Comparison of ENCODE assay signal across 8 cellular contexts in the genomic region with DNA sequence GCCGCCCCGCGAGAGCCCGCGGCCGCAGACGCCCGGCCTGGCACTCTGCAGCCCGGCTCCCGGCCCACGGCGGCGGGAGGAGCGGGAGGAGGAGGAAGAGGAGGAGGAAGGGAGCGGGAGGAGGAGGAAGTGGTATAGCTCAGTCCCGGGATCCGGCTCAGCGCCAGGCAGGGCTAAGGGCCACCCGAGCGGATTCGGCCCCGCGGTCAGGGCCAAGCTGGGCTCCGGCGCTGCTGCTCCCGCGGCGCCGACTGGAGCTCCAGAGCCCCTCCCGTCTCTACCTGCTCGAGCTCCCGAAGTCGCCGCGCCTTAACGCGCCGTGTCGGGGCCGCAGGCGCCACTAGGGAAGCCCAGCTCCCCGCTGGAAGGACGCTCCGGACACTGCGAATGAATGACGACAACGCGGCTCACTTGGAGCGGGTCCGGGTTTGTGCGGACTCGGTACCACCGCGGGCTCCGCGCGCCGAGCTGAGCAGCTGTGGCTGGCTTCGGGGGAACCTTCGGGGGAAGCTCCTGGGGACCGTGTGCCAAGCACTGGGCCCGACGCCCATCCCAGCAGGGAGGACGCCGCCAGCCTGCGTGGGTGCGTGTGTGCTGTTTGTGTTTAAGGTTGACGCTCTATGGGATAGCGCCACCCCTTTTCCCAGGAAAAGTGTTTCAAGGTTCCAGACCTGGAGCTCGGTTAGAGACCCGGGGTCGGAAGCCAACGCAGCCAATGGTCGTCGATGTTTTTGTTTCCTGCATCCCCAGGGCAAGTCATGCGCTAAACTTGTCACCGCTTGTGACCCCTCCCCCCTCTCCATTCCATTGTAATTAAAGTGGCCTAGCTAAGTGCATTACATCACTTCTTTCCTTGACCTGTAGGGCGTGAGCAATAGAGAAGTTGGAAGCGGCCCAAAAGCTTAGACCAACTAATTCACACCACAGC. TPM values are rescaled to one million over a fixed set of nuclear protein-coding genes. Genes with fewer than 3 reads are reported as not detected.
DNase-seq lines count a peak whose midpoint lies in the region; ATAC-seq, FAIRE-seq and TF ChIP-seq lines count a peak whose summit lies in the region.

TSS of gene TBC1D9 (minus strand) at position 94 of the 928 bp plus-strand sequence. CDS start 340 bp downstream, outside the sequence.

- no peaks in the 10 kb centered on the region for H3K36me3 ChIP-seq in CD8-positive, alpha-beta T cell (ENCODE audit: insufficient read depth, low read length)
- no peaks in the 10 kb centered on the region for H3K36me3 ChIP-seq in muscle layer of duodenum (ENCODE audit: control insufficient read depth in 1 of 2, insufficient read depth in 2 of 2, low read length in 2 of 2)

- H3K4me1 ChIP-seq in CD8-positive, alpha-beta T cell (ENCODE audit: insufficient read depth, low read length): no peaks in the 10 kb centered on the region
- no peaks in the 10 kb centered on the region for H3K4me1 ChIP-seq in muscle layer of duodenum (ENCODE audit: control insufficient read depth in 1 of 2, insufficient read depth in 2 of 2, low read length in 2 of 2)

- TF ChIP-seq CTCF in CD8-positive, alpha-beta T cell (IDR thresholded peaks at IDR 0.05): no peak

- peak; percentile 34 for TF ChIP-seq POLR2A in GM19193 (IDR thresholded peaks at IDR 0.05; ENCODE audit: extremely low read depth, insufficient read depth, insufficient read length)

- H3K27me3 ChIP-seq in CD8-positive, alpha-beta T cell (ENCODE audit: insufficient read depth, low read length): peaks cover 13% of the 10 kb centered on the region
- H3K27me3 ChIP-seq in muscle layer of duodenum (ENCODE audit: low read depth, low read length): no peaks in the 10 kb centered on the region

- H3K27me3 Mint-ChIP-seq in CD8-positive, alpha-beta T cell (ENCODE audit: low read depth): peaks cover 57% of the 10 kb centered on the region
- peaks cover 51% of the 10 kb centered on the region for H3K27me3 Mint-ChIP-seq in activated T-cell treated with anti-CD3 and anti-CD28 coated beads, Interleukin-2, amount 50 U/mL, for 4 hours (ENCODE audit: low read depth)

- no peak for DNase-seq in CD8-positive, alpha-beta T cell
- DNase-seq in NCI-H2227 (lab: John Stamatoyannopoulos, UW; ENCODE audit: unreplicated experiment) (peak; percentile 73), fibroblast of the conjunctiva (ENCODE audit: low read depth) (peak; percentile 41), urothelium cell line (ENCODE audit: low spot score) (peak; percentile 68)
- no peak for DNase-seq in activated T-cell treated with anti-CD3 and anti-CD28 coated beads, Interleukin-2, amount 50 U/mL, for 4 hours

- intact Hi-C loops in CD8-positive, alpha-beta T cell (cut with DNase I, micrococcal nuclease): no loop called here

- CTCF ChIA-PET in CD8-positive, alpha-beta T cell (lab: Charles Lee): no interaction called here

- H3K27ac ChIP-seq in CD8-positive, alpha-beta T cell (ENCODE audit: low read depth, low read length): no peak within 1 kb of the TSS
- H3K27ac ChIP-seq in muscle layer of duodenum (ENCODE audit: low read length): peak within 1 kb of the TSS; percentile 83

- no peak within 1 kb of the TSS for H3K4me3 ChIP-seq in CD8-positive, alpha-beta T cell (ENCODE audit: low read depth, low read length)
- peak within 1 kb of the TSS; percentile 64 to 88 for H3K4me3 ChIP-seq in muscle layer of duodenum (ENCODE audit: low read depth in 1 of 2, low read length in 2 of 2)

- peaks cover 10% of the 10 kb centered on the region for H3K4me1 Mint-ChIP-seq in CD8-positive, alpha-beta T cell (ENCODE audit: low read depth)
- peaks cover 4% of the 10 kb centered on the region for H3K4me1 Mint-ChIP-seq in activated T-cell treated with anti-CD3 and anti-CD28 coated beads, Interleukin-2, amount 50 U/mL, for 4 hours (ENCODE audit: low read depth)

- FAIRE-seq in urothelium cell line (lab: Jason Lieb, UNC): peak; percentile 69

- no peak for ATAC-seq in CD8-positive, alpha-beta T cell
- peak; percentile 47 for ATAC-seq in HG03196 (IDR thresholded peaks at IDR 0.05; ENCODE audit: unreplicated experiment)
- ATAC-seq in activated T-cell treated with anti-CD3 and anti-CD28 coated beads, Interleukin-2, amount 50 U/mL, for 4 hours: peak; percentile 43 to 48

- H3K9me3 ChIP-seq in CD8-positive, alpha-beta T cell (ENCODE audit: low read length): no peaks in the 10 kb centered on the region
- no peaks in the 10 kb centered on the region for H3K9me3 ChIP-seq in muscle layer of duodenum (ENCODE audit: control insufficient read depth in 1 of 2, low read length in 2 of 2)

- H3K4me3 Mint-ChIP-seq in CD8-positive, alpha-beta T cell: peak within 1 kb of the TSS; percentile 47
- H3K4me3 Mint-ChIP-seq in activated T-cell treated with anti-CD3 and anti-CD28 coated beads, Interleukin-2, amount 50 U/mL, for 4 hours: peak within 1 kb of the TSS; percentile 52

- POLR2A ChIA-PET in CD8-positive, alpha-beta T cell (lab: Charles Lee): no interaction called here

- H3K9me3 Mint-ChIP-seq in CD8-positive, alpha-beta T cell: no peaks in the 10 kb centered on the region
- no peaks in the 10 kb centered on the region for H3K9me3 Mint-ChIP-seq in activated T-cell treated with anti-CD3 and anti-CD28 coated beads, Interleukin-2, amount 50 U/mL, for 4 hours

- no peak within 1 kb of the TSS for H3K27ac Mint-ChIP-seq in CD8-positive, alpha-beta T cell

- H3K36me3 Mint-ChIP-seq in CD8-positive, alpha-beta T cell: no peaks in the 10 kb centered on the region
- H3K36me3 Mint-ChIP-seq in activated T-cell treated with anti-CD3 and anti-CD28 coated beads, Interleukin-2, amount 50 U/mL, for 4 hours (ENCODE audit: insufficient read depth): no peaks in the 10 kb centered on the region

RNA-seq across cellular contexts. Expression of gene TBC1D9, which starts in this region (rescaled TPM):
- total RNA-seq in CD8-positive, alpha-beta T cell: under 1 TPM; 0.33 to 0.57 TPM
- total RNA-seq in activated T-cell treated with anti-CD3 and anti-CD28 coated beads, Interleukin-2, amount 50 U/mL, for 4 hours: under 1 TPM; 0.18 to 0.27 (median 0.18) TPM

Comparison
In these comparisons a context has a peak if more than half of its experiments do, and no peak if none do; other contexts are left out.
1. Peak in ATAC-seq in activated T-cell treated with anti-CD3 and anti-CD28 coated beads, Interleukin-2, amount 50 U/mL, for 4 hours; RNA of the gene not detected or under 1 TPM.
2. DNase-seq: peak in NCI-H2227 (single experiment), fibroblast of the conjunctiva (single experiment) and urothelium cell line (single experiment); none in CD8-positive, alpha-beta T cell (0 of 7) and activated T-cell treated with anti-CD3 and anti-CD28 coated beads, Interleukin-2, amount 50 U/mL, for 4 hours (single experiment).